Comparison of ENCODE assay signal across 22 cellular contexts in genomic region chr20:2167122-2167521, GRCh38.
"Had no signal": no experiment of that assay in that cellular context is flagged by ENCODE, and none has a peak within 500 bp of the region (broad histone marks: within the 10 kb centered on the region; RNA-seq: fewer than 3 reads in every experiment).

No MANE protein-coding gene starts in this region.

- DNase-seq: colonic mucosa; dermis blood vessel endothelial cell; dorsolateral prefrontal cortex; effector CD4-positive, alpha-beta T cell; effector memory CD4-positive, alpha-beta T cell; foreskin keratinocyte; heart left ventricle; hypothalamus; immature natural killer cell; left cardiac atrium; left lung; left ventricle myocardium superior; lower lobe of right lung; mesenchymal stem cell; mucosa of descending colon; naive B cell had no signal

- H3K4me1 ChIP-seq: colonic mucosa, foreskin keratinocyte, gastroesophageal sphincter, lower lobe of right lung had no signal

- H3K79me2 ChIP-seq: hepatocyte had no signal

- ATAC-seq: foreskin keratinocyte, gastroesophageal sphincter, heart left ventricle, left cardiac atrium, left lung, left ventricle myocardium superior, lower lobe of right lung, mucosa of descending colon had no signal

- H3K36me3 ChIP-seq: colonic mucosa, esophagus muscularis mucosa, gastroesophageal sphincter, heart left ventricle, left lung, lower lobe of right lung had no signal

- FAIRE-seq: endothelial cell of umbilical vein, frontal cortex, keratinocyte had no signal

- H3K4me3 ChIP-seq: colonic mucosa, dorsolateral prefrontal cortex, esophagus muscularis mucosa, gastroesophageal sphincter, heart left ventricle, hepatocyte, left lung, lower lobe of right lung, mucosa of descending colon had no signal

- H3K27ac ChIP-seq: colonic mucosa, dorsolateral prefrontal cortex, esophagus muscularis mucosa, foreskin keratinocyte, gastroesophageal sphincter, heart left ventricle, hepatocyte, left lung, lower lobe of right lung had no signal

- H3K9me3 ChIP-seq: colonic mucosa, esophagus muscularis mucosa, gastroesophageal sphincter, heart left ventricle, left lung, lower lobe of right lung, mucosa of descending colon had no signal

- H3K4me2 ChIP-seq: hepatocyte had no signal

- H3K27me3 ChIP-seq: colonic mucosa, dorsolateral prefrontal cortex, esophagus muscularis mucosa, gastroesophageal sphincter, heart left ventricle had no signal

- H2AFZ ChIP-seq: hepatocyte had no signal
